ENCODE assay signal across 1 cellular context in the genomic region with DNA sequence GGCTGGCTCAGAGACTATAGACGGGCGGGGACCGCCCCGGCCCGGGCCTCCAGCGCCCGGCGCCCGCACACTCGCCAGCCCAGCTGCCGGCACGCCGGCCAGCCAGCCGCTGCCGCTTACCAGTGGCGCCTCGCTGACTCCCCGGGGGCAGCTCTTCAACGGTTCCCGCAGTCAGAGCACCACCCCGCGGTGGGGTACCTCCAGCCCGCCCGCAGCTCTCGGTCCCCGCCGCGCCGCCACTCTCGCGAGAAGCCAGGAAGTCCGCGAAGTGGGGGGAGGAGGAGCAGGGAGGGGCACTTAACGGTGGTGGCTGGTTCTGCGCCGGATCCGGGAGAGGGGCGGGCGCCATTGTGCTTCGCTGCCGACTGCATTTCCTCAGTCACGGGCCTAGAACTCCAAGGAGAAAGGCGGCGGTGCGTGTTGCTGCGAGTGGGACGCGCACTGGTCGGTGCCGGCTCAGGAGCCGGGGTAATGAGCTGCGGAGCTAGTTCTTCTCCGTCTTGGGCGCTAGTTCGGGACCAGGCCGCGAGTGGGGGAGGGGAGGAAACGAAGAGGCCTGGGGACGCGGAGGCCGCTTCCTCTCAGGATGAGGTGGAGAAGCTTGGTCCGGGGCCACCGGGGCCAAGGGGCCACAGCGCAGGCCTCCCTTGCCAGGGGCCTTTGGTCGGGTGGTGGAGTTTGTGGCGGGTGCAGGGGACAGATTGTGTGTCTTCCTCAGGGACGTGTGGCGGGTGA.
TF ChIP-seq lines count a peak whose summit lies in the region.

A gene with protein sequence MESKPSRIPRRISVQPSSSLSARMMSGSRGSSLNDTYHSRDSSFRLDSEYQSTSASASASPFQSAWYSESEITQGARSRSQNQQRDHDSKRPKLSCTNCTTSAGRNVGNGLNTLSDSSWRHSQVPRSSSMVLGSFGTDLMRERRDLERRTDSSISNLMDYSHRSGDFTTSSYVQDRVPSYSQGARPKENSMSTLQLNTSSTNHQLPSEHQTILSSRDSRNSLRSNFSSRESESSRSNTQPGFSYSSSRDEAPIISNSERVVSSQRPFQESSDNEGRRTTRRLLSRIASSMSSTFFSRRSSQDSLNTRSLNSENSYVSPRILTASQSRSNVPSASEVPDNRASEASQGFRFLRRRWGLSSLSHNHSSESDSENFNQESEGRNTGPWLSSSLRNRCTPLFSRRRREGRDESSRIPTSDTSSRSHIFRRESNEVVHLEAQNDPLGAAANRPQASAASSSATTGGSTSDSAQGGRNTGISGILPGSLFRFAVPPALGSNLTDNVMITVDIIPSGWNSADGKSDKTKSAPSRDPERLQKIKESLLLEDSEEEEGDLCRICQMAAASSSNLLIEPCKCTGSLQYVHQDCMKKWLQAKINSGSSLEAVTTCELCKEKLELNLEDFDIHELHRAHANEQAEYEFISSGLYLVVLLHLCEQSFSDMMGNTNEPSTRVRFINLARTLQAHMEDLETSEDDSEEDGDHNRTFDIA (plus strand): TSS at position 313 of the 735 bp plus-strand sequence. CDS start 16,517 bp downstream, outside the sequence.

TF ChIP-seq in HepG2, 621 proteins besides CTCF, POLR2A, EP300 and RAD21 (continued from another document and continues in another):
- TF ChIP-seq FOXK1 (CRISPR knock-in tag; IDR thresholded peaks at IDR 0.05; ENCODE audit: borderline replicate concordance, low read depth): peak; percentile 83
- peak; percentile 79 for TF ChIP-seq ZEB1 (IDR thresholded peaks at IDR 0.05; ENCODE audit: insufficient replicate concordance, low read depth)
- TF ChIP-seq SATB2 (CRISPR knock-in tag; IDR thresholded peaks at IDR 0.05): peak; percentile 74; the same call in 1 of the 2 replicates
- TF ChIP-seq, protein P1, sequence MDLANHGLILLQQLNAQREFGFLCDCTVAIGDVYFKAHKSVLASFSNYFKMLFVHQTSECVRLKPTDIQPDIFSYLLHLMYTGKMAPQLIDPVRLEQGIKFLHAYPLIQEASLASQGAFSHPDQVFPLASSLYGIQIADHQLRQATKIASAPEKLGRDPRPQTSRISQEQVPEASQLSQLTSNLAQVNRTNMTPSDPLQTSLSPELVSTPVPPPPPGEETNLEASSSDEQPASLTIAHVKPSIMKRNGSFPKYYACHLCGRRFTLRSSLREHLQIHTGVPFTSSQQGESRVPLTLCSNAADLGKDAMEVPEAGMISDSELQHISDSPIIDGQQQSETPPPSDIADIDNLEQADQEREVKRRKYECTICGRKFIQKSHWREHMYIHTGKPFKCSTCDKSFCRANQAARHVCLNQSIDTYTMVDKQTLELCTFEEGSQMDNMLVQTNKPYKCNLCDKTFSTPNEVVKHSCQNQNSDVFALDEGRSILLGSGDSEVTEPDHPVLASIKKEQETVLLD (CRISPR knock-in tag; IDR thresholded peaks at IDR 0.05; ENCODE audit: low read depth): peak; percentile 96
- TF ChIP-seq KLF11 (CRISPR knock-in tag; IDR thresholded peaks at IDR 0.05): peak; percentile 94
- TF ChIP-seq ZNF124 (CRISPR knock-in tag; IDR thresholded peaks at IDR 0.05): peak; percentile 96
- TF ChIP-seq CHCHD3 (CRISPR knock-in tag; IDR thresholded peaks at IDR 0.05): no peak; the same call in 1 of the 2 replicates
- TF ChIP-seq, protein P2, sequence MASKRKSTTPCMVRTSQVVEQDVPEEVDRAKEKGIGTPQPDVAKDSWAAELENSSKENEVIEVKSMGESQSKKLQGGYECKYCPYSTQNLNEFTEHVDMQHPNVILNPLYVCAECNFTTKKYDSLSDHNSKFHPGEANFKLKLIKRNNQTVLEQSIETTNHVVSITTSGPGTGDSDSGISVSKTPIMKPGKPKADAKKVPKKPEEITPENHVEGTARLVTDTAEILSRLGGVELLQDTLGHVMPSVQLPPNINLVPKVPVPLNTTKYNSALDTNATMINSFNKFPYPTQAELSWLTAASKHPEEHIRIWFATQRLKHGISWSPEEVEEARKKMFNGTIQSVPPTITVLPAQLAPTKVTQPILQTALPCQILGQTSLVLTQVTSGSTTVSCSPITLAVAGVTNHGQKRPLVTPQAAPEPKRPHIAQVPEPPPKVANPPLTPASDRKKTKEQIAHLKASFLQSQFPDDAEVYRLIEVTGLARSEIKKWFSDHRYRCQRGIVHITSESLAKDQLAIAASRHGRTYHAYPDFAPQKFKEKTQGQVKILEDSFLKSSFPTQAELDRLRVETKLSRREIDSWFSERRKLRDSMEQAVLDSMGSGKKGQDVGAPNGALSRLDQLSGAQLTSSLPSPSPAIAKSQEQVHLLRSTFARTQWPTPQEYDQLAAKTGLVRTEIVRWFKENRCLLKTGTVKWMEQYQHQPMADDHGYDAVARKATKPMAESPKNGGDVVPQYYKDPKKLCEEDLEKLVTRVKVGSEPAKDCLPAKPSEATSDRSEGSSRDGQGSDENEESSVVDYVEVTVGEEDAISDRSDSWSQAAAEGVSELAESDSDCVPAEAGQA (IDR thresholded peaks at IDR 0.05; ENCODE audit: low read depth): peak; percentile 85
- TF ChIP-seq, protein P2 (CRISPR knock-in tag; IDR thresholded peaks at IDR 0.05; ENCODE audit: borderline replicate concordance): no peak
- TF ChIP-seq ZNF570 (CRISPR knock-in tag; IDR thresholded peaks at IDR 0.05; ENCODE audit: borderline replicate concordance): 0 out of 2 replicates have a peak, but pooled peaks have one; percentile 38
- 0 out of 2 replicates have a peak, but pooled peaks have one; percentile 67 for TF ChIP-seq RFXANK (CRISPR knock-in tag; IDR thresholded peaks at IDR 0.05)
- TF ChIP-seq, protein P3, sequence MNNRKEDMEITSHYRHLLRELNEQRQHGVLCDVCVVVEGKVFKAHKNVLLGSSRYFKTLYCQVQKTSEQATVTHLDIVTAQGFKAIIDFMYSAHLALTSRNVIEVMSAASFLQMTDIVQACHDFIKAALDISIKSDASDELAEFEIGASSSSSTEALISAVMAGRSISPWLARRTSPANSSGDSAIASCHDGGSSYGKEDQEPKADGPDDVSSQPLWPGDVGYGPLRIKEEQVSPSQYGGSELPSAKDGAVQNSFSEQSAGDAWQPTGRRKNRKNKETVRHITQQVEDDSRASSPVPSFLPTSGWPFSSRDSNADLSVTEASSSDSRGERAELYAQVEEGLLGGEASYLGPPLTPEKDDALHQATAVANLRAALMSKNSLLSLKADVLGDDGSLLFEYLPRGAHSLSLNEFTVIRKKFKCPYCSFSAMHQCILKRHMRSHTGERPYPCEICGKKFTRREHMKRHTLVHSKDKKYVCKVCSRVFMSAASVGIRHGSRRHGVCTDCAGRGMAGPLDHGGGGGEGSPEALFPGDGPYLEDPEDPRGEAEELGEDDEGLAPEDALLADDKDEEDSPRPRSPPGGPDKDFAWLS (CRISPR knock-in tag; IDR thresholded peaks at IDR 0.05; ENCODE audit: borderline replicate concordance): no peak
- TF ChIP-seq ZSCAN9 (CRISPR knock-in tag; IDR thresholded peaks at IDR 0.05; ENCODE audit: borderline replicate concordance): peak; percentile 95
- TF ChIP-seq MAFG (CRISPR knock-in tag; IDR thresholded peaks at IDR 0.05): no peak
- no peak for TF ChIP-seq ZFP62 (CRISPR knock-in tag; IDR thresholded peaks at IDR 0.05)
- TF ChIP-seq ZBTB38 (CRISPR knock-in tag; IDR thresholded peaks at IDR 0.05): peak; percentile 78
- TF ChIP-seq ELF1 (CRISPR knock-in tag; IDR thresholded peaks at IDR 0.05): peak; percentile 89
- TF ChIP-seq, protein P4, sequence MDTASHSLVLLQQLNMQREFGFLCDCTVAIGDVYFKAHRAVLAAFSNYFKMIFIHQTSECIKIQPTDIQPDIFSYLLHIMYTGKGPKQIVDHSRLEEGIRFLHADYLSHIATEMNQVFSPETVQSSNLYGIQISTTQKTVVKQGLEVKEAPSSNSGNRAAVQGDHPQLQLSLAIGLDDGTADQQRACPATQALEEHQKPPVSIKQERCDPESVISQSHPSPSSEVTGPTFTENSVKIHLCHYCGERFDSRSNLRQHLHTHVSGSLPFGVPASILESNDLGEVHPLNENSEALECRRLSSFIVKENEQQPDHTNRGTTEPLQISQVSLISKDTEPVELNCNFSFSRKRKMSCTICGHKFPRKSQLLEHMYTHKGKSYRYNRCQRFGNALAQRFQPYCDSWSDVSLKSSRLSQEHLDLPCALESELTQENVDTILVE (CRISPR knock-in tag; IDR thresholded peaks at IDR 0.05): peak; percentile 92
- TF ChIP-seq, protein P5, sequence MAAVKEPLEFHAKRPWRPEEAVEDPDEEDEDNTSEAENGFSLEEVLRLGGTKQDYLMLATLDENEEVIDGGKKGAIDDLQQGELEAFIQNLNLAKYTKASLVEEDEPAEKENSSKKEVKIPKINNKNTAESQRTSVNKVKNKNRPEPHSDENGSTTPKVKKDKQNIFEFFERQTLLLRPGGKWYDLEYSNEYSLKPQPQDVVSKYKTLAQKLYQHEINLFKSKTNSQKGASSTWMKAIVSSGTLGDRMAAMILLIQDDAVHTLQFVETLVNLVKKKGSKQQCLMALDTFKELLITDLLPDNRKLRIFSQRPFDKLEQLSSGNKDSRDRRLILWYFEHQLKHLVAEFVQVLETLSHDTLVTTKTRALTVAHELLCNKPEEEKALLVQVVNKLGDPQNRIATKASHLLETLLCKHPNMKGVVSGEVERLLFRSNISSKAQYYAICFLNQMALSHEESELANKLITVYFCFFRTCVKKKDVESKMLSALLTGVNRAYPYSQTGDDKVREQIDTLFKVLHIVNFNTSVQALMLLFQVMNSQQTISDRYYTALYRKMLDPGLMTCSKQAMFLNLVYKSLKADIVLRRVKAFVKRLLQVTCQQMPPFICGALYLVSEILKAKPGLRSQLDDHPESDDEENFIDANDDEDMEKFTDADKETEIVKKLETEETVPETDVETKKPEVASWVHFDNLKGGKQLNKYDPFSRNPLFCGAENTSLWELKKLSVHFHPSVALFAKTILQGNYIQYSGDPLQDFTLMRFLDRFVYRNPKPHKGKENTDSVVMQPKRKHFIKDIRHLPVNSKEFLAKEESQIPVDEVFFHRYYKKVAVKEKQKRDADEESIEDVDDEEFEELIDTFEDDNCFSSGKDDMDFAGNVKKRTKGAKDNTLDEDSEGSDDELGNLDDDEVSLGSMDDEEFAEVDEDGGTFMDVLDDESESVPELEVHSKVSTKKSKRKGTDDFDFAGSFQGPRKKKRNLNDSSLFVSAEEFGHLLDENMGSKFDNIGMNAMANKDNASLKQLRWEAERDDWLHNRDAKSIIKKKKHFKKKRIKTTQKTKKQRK (IDR thresholded peaks at IDR 0.05; ENCODE audit: low read length): no peak
- TF ChIP-seq, protein P6, sequence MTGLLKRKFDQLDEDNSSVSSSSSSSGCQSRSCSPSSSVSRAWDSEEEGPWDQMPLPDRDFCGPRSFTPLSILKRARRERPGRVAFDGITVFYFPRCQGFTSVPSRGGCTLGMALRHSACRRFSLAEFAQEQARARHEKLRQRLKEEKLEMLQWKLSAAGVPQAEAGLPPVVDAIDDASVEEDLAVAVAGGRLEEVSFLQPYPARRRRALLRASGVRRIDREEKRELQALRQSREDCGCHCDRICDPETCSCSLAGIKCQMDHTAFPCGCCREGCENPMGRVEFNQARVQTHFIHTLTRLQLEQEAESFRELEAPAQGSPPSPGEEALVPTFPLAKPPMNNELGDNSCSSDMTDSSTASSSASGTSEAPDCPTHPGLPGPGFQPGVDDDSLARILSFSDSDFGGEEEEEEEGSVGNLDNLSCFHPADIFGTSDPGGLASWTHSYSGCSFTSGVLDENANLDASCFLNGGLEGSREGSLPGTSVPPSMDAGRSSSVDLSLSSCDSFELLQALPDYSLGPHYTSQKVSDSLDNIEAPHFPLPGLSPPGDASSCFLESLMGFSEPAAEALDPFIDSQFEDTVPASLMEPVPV (CRISPR knock-in tag; IDR thresholded peaks at IDR 0.05): peak; percentile 95
- no peak; the same call in 1 of the 2 replicates for TF ChIP-seq KLF13 (CRISPR knock-in tag; IDR thresholded peaks at IDR 0.05)
- TF ChIP-seq SIN3B (IDR thresholded peaks at IDR 0.05; ENCODE audit: low read length): peak; percentile 17; the same call in 1 of the 2 replicates
- TF ChIP-seq, protein P7, sequence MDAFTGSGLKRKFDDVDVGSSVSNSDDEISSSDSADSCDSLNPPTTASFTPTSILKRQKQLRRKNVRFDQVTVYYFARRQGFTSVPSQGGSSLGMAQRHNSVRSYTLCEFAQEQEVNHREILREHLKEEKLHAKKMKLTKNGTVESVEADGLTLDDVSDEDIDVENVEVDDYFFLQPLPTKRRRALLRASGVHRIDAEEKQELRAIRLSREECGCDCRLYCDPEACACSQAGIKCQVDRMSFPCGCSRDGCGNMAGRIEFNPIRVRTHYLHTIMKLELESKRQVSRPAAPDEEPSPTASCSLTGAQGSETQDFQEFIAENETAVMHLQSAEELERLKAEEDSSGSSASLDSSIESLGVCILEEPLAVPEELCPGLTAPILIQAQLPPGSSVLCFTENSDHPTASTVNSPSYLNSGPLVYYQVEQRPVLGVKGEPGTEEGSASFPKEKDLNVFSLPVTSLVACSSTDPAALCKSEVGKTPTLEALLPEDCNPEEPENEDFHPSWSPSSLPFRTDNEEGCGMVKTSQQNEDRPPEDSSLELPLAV (CRISPR knock-in tag; conservative IDR thresholded peaks at IDR 0.05; ENCODE audit: low read depth): peak; percentile 58; the same call in 1 of the 2 replicates
- TF ChIP-seq, protein P8, sequence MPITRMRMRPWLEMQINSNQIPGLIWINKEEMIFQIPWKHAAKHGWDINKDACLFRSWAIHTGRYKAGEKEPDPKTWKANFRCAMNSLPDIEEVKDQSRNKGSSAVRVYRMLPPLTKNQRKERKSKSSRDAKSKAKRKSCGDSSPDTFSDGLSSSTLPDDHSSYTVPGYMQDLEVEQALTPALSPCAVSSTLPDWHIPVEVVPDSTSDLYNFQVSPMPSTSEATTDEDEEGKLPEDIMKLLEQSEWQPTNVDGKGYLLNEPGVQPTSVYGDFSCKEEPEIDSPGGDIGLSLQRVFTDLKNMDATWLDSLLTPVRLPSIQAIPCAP (CRISPR knock-in tag; IDR thresholded peaks at IDR 0.05; ENCODE audit: low read depth): no peak
